8 cellular contexts compared by ENCODE assay signal in genomic region chr12:27781680-27782079, GRCh38. TPM values are rescaled to one million over a fixed set of nuclear protein-coding genes. Genes with fewer than 3 reads are reported as not detected.
DNase-seq lines count a peak whose midpoint lies in the region; ATAC-seq, FAIRE-seq and TF ChIP-seq lines count a peak whose summit lies in the region.

No MANE protein-coding gene starts in this region.

- WGBS in heart right ventricle, 2 donors, result 57 to 61% methylated on average over 5 of the region's 5 CpGs

- no peak for TF ChIP-seq POLR2A in vagina (IDR thresholded peaks at IDR 0.05)

- DNase-seq in heart right ventricle, result no peak
- no peak for DNase-seq in Right ventricle myocardium inferior (ENCODE audit: missing footprints)
- peak; percentile 40 for DNase-seq in adipocyte (ENCODE audit: low read depth)
- no peak for DNase-seq in keratinocyte (ENCODE audit: low read depth, low spot score)
- no peak for DNase-seq in vagina (ENCODE audit: extremely low spot score in 2 of 2)
- no peak for DNase-seq in DMS79 (lab: John Stamatoyannopoulos, UW)
- DNase-seq in amniotic stem cell (lab: John Stamatoyannopoulos, UW), result no peak
- no peak for DNase-seq in DMS153 treated with DMSO at 0.1 percent for 48 hours (lab: John Stamatoyannopoulos, UW; ENCODE audit: unreplicated experiment)

- FAIRE-seq in keratinocyte (lab: Jason Lieb, UNC), result no peak

- H3K36me3 ChIP-seq in heart right ventricle, result peaks cover 0 to 8% (median 0%) of the 10 kb centered on the region in 9 donors
- peaks cover 5% of the 10 kb centered on the region for H3K36me3 ChIP-seq in adipocyte (ENCODE audit: control insufficient read depth, insufficient read depth, low read length, severe bottlenecking)
- peaks cover 0 to 12% of the 10 kb centered on the region in 2 experiments for H3K36me3 ChIP-seq in keratinocyte (ENCODE audit: control insufficient read depth in 2 of 2, extremely low read depth in 1 of 2, insufficient read depth in 2 of 2, low read length in 2 of 2)
- no peaks in the 10 kb centered on the region for H3K36me3 ChIP-seq in vagina

- peaks cover 53% of the 10 kb centered on the region for H3K79me2 ChIP-seq in keratinocyte (ENCODE audit: control insufficient read depth, insufficient read depth, low read length)

- H3K4me2 ChIP-seq in keratinocyte (ENCODE audit: control insufficient read depth, extremely low read depth, insufficient read depth, low read depth, low read length), result peak overlapping the region; percentile 99

- no peak overlapping the region for H2AFZ ChIP-seq in keratinocyte (ENCODE audit: control insufficient read depth, low read length)

- dilution Hi-C loops in keratinocyte (cut with MboI; ENCODE audit: extremely low pct_ligation_motif_present, low sequenced_read_pairs), result no loop called here

- TF ChIP-seq CTCF in heart right ventricle (IDR thresholded peaks at IDR 0.05) (no peak), keratinocyte (optimal IDR thresholded peaks at IDR 0.05 in 1 of 3, IDR thresholded peaks at IDR 0.05 in 1 of 3, conservative IDR thresholded peaks at IDR 0.05 in 1 of 3; ENCODE audit: extremely low read depth in 1 of 3, insufficient read depth in 2 of 3, low read length in 3 of 3) (no peak), vagina (IDR thresholded peaks at IDR 0.05) (no peak)

- H3K27me3 ChIP-seq in heart right ventricle (no peaks in the 10 kb centered on the region), adipocyte (replicated peaks; ENCODE audit: control insufficient read depth, insufficient read depth, low read length) (no peaks in the 10 kb centered on the region), keratinocyte (ENCODE audit: control insufficient read depth, extremely low read depth, insufficient read depth, low read length) (no peaks in the 10 kb centered on the region), vagina (no peaks in the 10 kb centered on the region)

- no peaks in the 10 kb centered on the region for H3K9me1 ChIP-seq in keratinocyte (ENCODE audit: control insufficient read depth, extremely low read depth, insufficient read depth, low read length)

- H3K4me1 ChIP-seq in heart right ventricle (peaks cover 0 to 45% (median 28%) of the 10 kb centered on the region in 9 donors), adipocyte (ENCODE audit: control insufficient read depth, insufficient read depth, low read length) (peaks cover 25% of the 10 kb centered on the region), keratinocyte (ENCODE audit: control insufficient read depth, extremely low read depth, insufficient read depth, low read length) (peaks cover 43% of the 10 kb centered on the region), vagina (peaks cover 32% of the 10 kb centered on the region)

- intact Hi-C loops in heart right ventricle (cut with DNase I), result no loop called here
- intact Hi-C loops in Right ventricle myocardium inferior (cut with DNase I), result no loop called here
- intact Hi-C loops in vagina (cut with DNase I), result no loop called here

- H3K4me3 ChIP-seq in heart right ventricle (peak overlapping the region in 6 of 10 donors; percentile 72 to 95 (median 84)), adipocyte (ENCODE audit: low read length) (peak overlapping the region; percentile 85), keratinocyte (ENCODE audit: control insufficient read depth in 2 of 3, extremely low read depth in 1 of 3, insufficient read depth in 2 of 3, low read depth in 1 of 3, low read length in 3 of 3) (peak overlapping the region; percentile 71 to 82 (median 78)), vagina (peak overlapping the region; percentile 68 to 89)

- ATAC-seq in heart right ventricle, result no peak
- no peak for ATAC-seq in Right ventricle myocardium inferior

- peak overlapping the region; percentile 89 for H3K9ac ChIP-seq in adipocyte (ENCODE audit: low read length)
- H3K9ac ChIP-seq in keratinocyte (ENCODE audit: control insufficient read depth, extremely low read depth, insufficient read depth, low read length), result peak overlapping the region; percentile 89

- H3K27ac ChIP-seq in heart right ventricle (peak overlapping the region in 2 of 10 donors; percentile 87 to 89), keratinocyte (ENCODE audit: control insufficient read depth, insufficient read depth, low read length) (peak overlapping the region; percentile 73), vagina (peak overlapping the region; percentile 86)

- no peaks in the 10 kb centered on the region for H3K9me3 ChIP-seq in heart right ventricle
- H3K9me3 ChIP-seq in adipocyte (ENCODE audit: control insufficient read depth, low read length), result no peaks in the 10 kb centered on the region
- no peaks in the 10 kb centered on the region for H3K9me3 ChIP-seq in keratinocyte (ENCODE audit: control insufficient read depth, low read depth, low read length)
- no peaks in the 10 kb centered on the region for H3K9me3 ChIP-seq in vagina

- H4K20me1 ChIP-seq in keratinocyte (ENCODE audit: control insufficient read depth, extremely low read depth, insufficient read depth, low read length), result no peaks in the 10 kb centered on the region

RNA-seq across cellular contexts. Expression of gene MANSC4, which starts 1.6 kb away (rescaled TPM):
- total RNA-seq in heart right ventricle (not detected), Right ventricle myocardium inferior (not detected), vagina (not detected)
- polyA plus RNA-seq in heart right ventricle (not detected), keratinocyte (0.18 to 0.67 TPM (median 0.59 TPM) in 3 replicates)
- polyA plus RNA-seq in keratinocyte (2011; ENCODE audit: low read depth), result not detected
- 0.12 and 0.27 TPM in 2 replicates for polyA plus RNA-seq in keratinocyte (2011; cell fraction: cytosol; rRNA removed)
- 0.36 and 0.48 TPM in 2 replicates for polyA plus RNA-seq in keratinocyte (2011; cell fraction: nucleus; rRNA removed)
- polyA plus RNA-seq in keratinocyte (2012; ENCODE audit: low replicate concordance), result 0.58 TPM in 1 of 2 replicates, not detected in the other
- polyA minus RNA-seq in keratinocyte, result 0.23 to 0.29 TPM in 2 of 3 replicates, not detected in the other
- polyA minus RNA-seq in keratinocyte (2011; cell fraction: cytosol; rRNA and poly(A)+ RNA removed), result not detected
- not detected in 2 replicates for polyA minus RNA-seq in keratinocyte (2011; cell fraction: nucleus; rRNA and poly(A)+ RNA removed)

RNA-seq across cellular contexts. Expression of gene KLHL42, which starts 1.6 kb away (rescaled TPM):
- total RNA-seq in heart right ventricle (10 to 100 TPM in 1 of 10 donors, 1 to 10 TPM in 9; 4.6 to 10.9 (median 6.7) TPM), Right ventricle myocardium inferior (5.6 TPM), vagina (30.0 TPM)
- polyA plus RNA-seq in heart right ventricle (1 to 10 TPM; 4.0 to 6.3 TPM), keratinocyte (18.6 to 27.2 TPM (median 20.6 TPM) in 3 replicates)
- polyA plus RNA-seq in keratinocyte (2011; ENCODE audit: low read depth), result 5.8 TPM
- 11.0 and 13.2 TPM in 2 replicates for polyA plus RNA-seq in keratinocyte (2011; cell fraction: cytosol; rRNA removed)
- polyA plus RNA-seq in keratinocyte (2011; cell fraction: nucleus; rRNA removed), result 36.8 and 38.9 TPM in 2 replicates
- 7.6 and 16.1 TPM in 2 replicates for polyA plus RNA-seq in keratinocyte (2012; ENCODE audit: low replicate concordance)
- 39.5 to 50.3 TPM (median 49.5 TPM) in 3 replicates for polyA minus RNA-seq in keratinocyte
- polyA minus RNA-seq in keratinocyte (2011; cell fraction: cytosol; rRNA and poly(A)+ RNA removed), result 30.9 TPM
- 39.6 and 47.2 TPM in 2 replicates for polyA minus RNA-seq in keratinocyte (2011; cell fraction: nucleus; rRNA and poly(A)+ RNA removed)
